ENCODE assay signal across 8 cellular contexts in the genomic region with DNA sequence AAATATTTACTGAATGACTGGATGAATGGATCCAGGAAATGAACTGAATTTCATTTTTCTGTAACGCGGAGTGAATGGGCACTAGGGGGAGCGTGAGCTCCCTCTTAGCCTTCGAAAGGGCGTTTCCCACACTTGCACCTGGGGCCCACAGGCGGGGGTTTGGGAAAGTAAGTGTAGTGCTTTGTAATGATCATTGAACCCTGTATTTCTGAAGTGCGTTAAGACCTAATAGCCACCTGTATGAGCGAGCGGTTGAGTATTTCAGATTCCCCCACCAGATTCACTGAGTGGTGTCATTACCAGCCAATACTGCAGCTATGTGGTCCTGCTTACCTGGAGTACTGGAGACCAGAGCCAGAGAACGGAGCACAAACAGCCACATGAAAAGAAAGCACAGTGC. TPM values are rescaled to one million over a fixed set of nuclear protein-coding genes. Genes with fewer than 3 reads are reported as not detected.
A peak's percentile ranks its signal among the peaks of the same experiment; 100 is the strongest.
DNase-seq lines count a peak whose midpoint lies in the region; ATAC-seq, FAIRE-seq and TF ChIP-seq lines count a peak whose summit lies in the region.

No MANE protein-coding gene starts in this region.

- CTCF ChIA-PET in Calu3 (lab: Charles Lee) (interaction anchor here (0.7 to 1.5 kb wide), 7 partner anchors 11 to 446 kb away, joined by 4 to 9 read pairs (median 6); partner anchors contain the start of genes DYNLT1 and SYTL3), HCT116 (lab: Charles Lee) (interaction anchor here (0.9 to 1.2 kb wide), 4 partner anchors 16 to 293 kb away, joined by 3 to 5 read pairs (median 3); partner anchors contain the start of gene DYNLT1)

- H3K4me1 ChIP-seq in HCT116 (ENCODE audit: control insufficient read depth in 1 of 2, insufficient read depth in 2 of 2, low read length in 2 of 2) (peaks cover 22 to 38% of the 10 kb centered on the region in 2 experiments), kidney (ENCODE audit: control insufficient read depth in 1 of 2, insufficient read depth in 1 of 2, low read depth in 1 of 2, low read length in 2 of 2) (peaks cover 0 to 5% of the 10 kb centered on the region in 2 donors)

- H3K36me3 Mint-ChIP-seq in Calu3 (ENCODE audit: insufficient read depth, unreplicated experiment): no peaks in the 10 kb centered on the region

- DNase-seq in Calu3: peak; percentile 56
- no peak for DNase-seq in HCT116 (ENCODE audit: low read depth, low spot score)
- peak; percentile 88 for DNase-seq in NCI-H510A treated with DMSO at 0.1 percent for 48 hours (lab: John Stamatoyannopoulos, UW)
- DNase-seq in activated effector memory CD4-positive, alpha-beta T cell treated with Interleukin-2 at 50 U/mL for 16 hours: peak; percentile 39
- DNase-seq in kidney: peak; percentile 20
- no peak for DNase-seq in AG08395 (ENCODE audit: low spot score)
- no peak for DNase-seq in activated gamma-delta T cell (lab: John Stamatoyannopoulos, UW)

- H4K20me1 ChIP-seq in HCT116 (ENCODE audit: insufficient read depth): no peaks in the 10 kb centered on the region

- H3K36me3 ChIP-seq in HCT116 (ENCODE audit: control insufficient read depth in 1 of 2, insufficient read depth in 2 of 2, low read length in 2 of 2) (no peaks in the 10 kb centered on the region; a peak in 1 of 4 replicates), kidney (ENCODE audit: control insufficient read depth in 1 of 2, insufficient read depth in 2 of 2, low read length in 2 of 2) (no peaks in the 10 kb centered on the region)

- H3K9ac ChIP-seq in HCT116 (ENCODE audit: low read length): no peak overlapping the region
- H3K9ac ChIP-seq in kidney (ENCODE audit: low read length in 2 of 2): no peak overlapping the region

- no peaks in the 10 kb centered on the region for H3K27me3 Mint-ChIP-seq in Calu3 (ENCODE audit: unreplicated experiment)

- no peak overlapping the region for H3K4me3 Mint-ChIP-seq in Calu3 (ENCODE audit: low read depth, unreplicated experiment)

- intact Hi-C loops in Calu3 (cut with micrococcal nuclease; ENCODE audit: unreplicated experiment) (no loop called here), HCT116 (cut with micrococcal nuclease) (no loop called here), kidney (cut with DNase I) (no loop called here)

- no TSS peak for BruUV-seq in Calu3 (replicated peaks; lab: Mats Ljungman, UMichigan)
- no TSS peak for BruUV-seq in HCT116 (replicated peaks; lab: Mats Ljungman, UMichigan)

- no peaks in the 10 kb centered on the region for H3K27me3 ChIP-seq in HCT116 (ENCODE audit: insufficient read depth, low read length)

- no peaks in the 10 kb centered on the region for H3K9me2 ChIP-seq in HCT116 (ENCODE audit: insufficient read depth)

- H3K4me3 ChIP-seq in HCT116 (replicated peaks in 1 of 2; ENCODE audit: low read depth in 1 of 2, low read length in 2 of 2) (no peak overlapping the region), kidney (ENCODE audit: low read length in 2 of 2) (no peak overlapping the region)

- H2AFZ ChIP-seq in HCT116 (ENCODE audit: low read depth, low read length, poor library complexity, severe bottlenecking): no peak overlapping the region

- TF ChIP-seq POLR2A in HCT116 (IDR thresholded peaks at IDR 0.05; ENCODE audit: borderline replicate concordance, extremely low read depth, insufficient read depth, insufficient read length): no peak

- no peaks in the 10 kb centered on the region for H3K79me2 ChIP-seq in HCT116 (ENCODE audit: insufficient read depth, low read length)

- H3K9me3 ChIP-seq in HCT116 (ENCODE audit: control insufficient read depth in 1 of 2, insufficient read depth in 1 of 2, low read depth in 1 of 2, low read length in 2 of 2) (no peaks in the 10 kb centered on the region), kidney (ENCODE audit: control insufficient read depth in 1 of 2, low read length in 2 of 2) (no peaks in the 10 kb centered on the region)

- H3K9me3 Mint-ChIP-seq in Calu3 (ENCODE audit: low read depth, unreplicated experiment): no peaks in the 10 kb centered on the region

- peaks cover 21% of the 10 kb centered on the region for H3K4me1 Mint-ChIP-seq in Calu3 (ENCODE audit: low read depth, unreplicated experiment)

- TF ChIP-seq CTCF in Calu3 (IDR thresholded peaks at IDR 0.05; ENCODE audit: unreplicated experiment) (peak; percentile 68), HCT116 (IDR thresholded peaks at IDR 0.05 in 2 of 3, conservative IDR thresholded peaks at IDR 0.05 in 1 of 3; ENCODE audit: borderline replicate concordance in 1 of 3, insufficient read depth in 1 of 3, low read depth in 2 of 3, low read length in 2 of 3) (peak; percentile 28 to 53 (median 41); a peak in 5 of 6 replicates), kidney (IDR thresholded peaks at IDR 0.05; ENCODE audit: borderline replicate concordance, extremely low read depth, insufficient read depth) (no peak)

- H3K27ac ChIP-seq in HCT116 (ENCODE audit: low read depth, low read length): no peak overlapping the region
- H3K27ac ChIP-seq in kidney (ENCODE audit: low read depth in 2 of 2, low read length in 2 of 2): no peak overlapping the region

- H3K4me2 ChIP-seq in HCT116 (ENCODE audit: low read length): no peak overlapping the region

- ATAC-seq in HCT116 (peak; percentile 72), HG02884 (IDR thresholded peaks at IDR 0.05; ENCODE audit: unreplicated experiment) (no peak)

- RAD21 ChIA-PET in HCT116 (lab: Charles Lee; ENCODE audit: low non-redundant PET in 1 of 2, low total read pairs in 2 of 2, uncharacterized antibody in 2 of 2, unreplicated experiment in 2 of 2): no interaction called here

- FAIRE-seq in kidney (lab: Jason Lieb, UNC): no peak

- peak; percentile 59 for TF ChIP-seq RAD21 in HCT116 (IDR thresholded peaks at IDR 0.05; ENCODE audit: low read depth)

- POLR2A ChIA-PET in HCT116 (lab: Charles Lee): interaction anchor here (0.9 kb wide), 1 partner anchor 9 kb away, joined by 3 read pairs; no protein-coding TSS in a partner anchor

- H3K27ac Mint-ChIP-seq in Calu3 (ENCODE audit: unreplicated experiment): no peak overlapping the region

TF ChIP-seq in HCT116, 20 proteins besides CTCF, POLR2A, EP300 and RAD21:
- TF ChIP-seq FOSL1 (IDR thresholded peaks at IDR 0.05; ENCODE audit: low read depth): no peak
- TF ChIP-seq JUND (IDR thresholded peaks at IDR 0.05): no peak
- no peak for TF ChIP-seq SIN3A (IDR thresholded peaks at IDR 0.05; ENCODE audit: low read depth)
- TF ChIP-seq ZBTB33 (IDR thresholded peaks at IDR 0.05; ENCODE audit: extremely low read depth, insufficient replicate concordance, low read length): no peak
- TF ChIP-seq YY1 (IDR thresholded peaks at IDR 0.05; ENCODE audit: extremely low read depth, insufficient replicate concordance, low read depth, low read length): no peak
- TF ChIP-seq CEBPB (IDR thresholded peaks at IDR 0.05; ENCODE audit: low read depth): no peak
- no peak for TF ChIP-seq EZH2 (IDR thresholded peaks at IDR 0.05)
- no peak for TF ChIP-seq MAX (IDR thresholded peaks at IDR 0.05)
- TF ChIP-seq CBX3 (IDR thresholded peaks at IDR 0.05; ENCODE audit: low read depth): no peak
- TF ChIP-seq TCF7L2 (IDR thresholded peaks at IDR 0.05; ENCODE audit: borderline replicate concordance, extremely low read depth, insufficient read depth, insufficient read length): no peak

RNA-seq across cellular contexts. Expression of gene SYTL3, which starts 10.5 kb away (rescaled TPM):
- 14.2 and 15.0 TPM in 2 replicates for total RNA-seq in Calu3 (2022)
- total RNA-seq in HCT116 (2021; ENCODE audit: unreplicated experiment): 55.3 TPM
- polyA plus RNA-seq in HCT116 (2012): 59.3 and 71.8 TPM in 2 replicates
- total RNA-seq in kidney: 16.0 TPM
- polyA plus RNA-seq in kidney (ENCODE audit: insufficient read depth, low read depth, low replicate concordance): 3.1 TPM

RNA-seq across cellular contexts. Expression of gene DYNLT1, which starts 15.8 kb away (rescaled TPM):
- 156 and 167 TPM in 2 replicates for total RNA-seq in Calu3 (2022)
- 239 TPM for total RNA-seq in HCT116 (2021; ENCODE audit: unreplicated experiment)
- polyA plus RNA-seq in HCT116 (2012): 261 and 300 TPM in 2 replicates
- total RNA-seq in kidney: 145 TPM
- polyA plus RNA-seq in kidney (ENCODE audit: insufficient read depth, low read depth, low replicate concordance): 406 TPM

Comparison
In these comparisons a context has a peak if more than half of its experiments do, and no peak if none do; other contexts are left out.
1. DNase-seq: peak in Calu3 (single experiment), NCI-H510A treated with DMSO at 0.1 percent for 48 hours (single experiment), activated effector memory CD4-positive, alpha-beta T cell treated with Interleukin-2 at 50 U/mL for 16 hours (single experiment) and kidney (single experiment); none in HCT116 (single experiment), AG08395 (single experiment) and activated gamma-delta T cell (single experiment).